Comparison of ENCODE assay signal across 32 cellular contexts in genomic region chr2:18600255-18600613, GRCh38. TPM values are rescaled to one million over a fixed set of nuclear protein-coding genes. Genes with fewer than 3 reads are reported as not detected.
DNase-seq lines count a peak whose midpoint lies in the region; ATAC-seq and TF ChIP-seq lines count a peak whose summit lies in the region.
"Had no signal": no experiment of that assay in that cellular context is flagged by ENCODE, and none has a peak within 500 bp of the region (broad histone marks: within the 10 kb centered on the region; RNA-seq: fewer than 3 reads in every experiment).

No MANE protein-coding gene starts in this region.

- H4K20me1 ChIP-seq in GM23248 (ENCODE audit: insufficient read depth) = no peaks in the 10 kb centered on the region
- H4K20me1 ChIP-seq in MM.1S (ENCODE audit: insufficient read depth, low read length) = no peaks in the 10 kb centered on the region
- no peaks in the 10 kb centered on the region for H4K20me1 ChIP-seq in osteoblast (ENCODE audit: insufficient read depth, low read length)

- H3K36me3 Mint-ChIP-seq in MCF 10A (ENCODE audit: insufficient read depth, unreplicated experiment) = no peaks in the 10 kb centered on the region
- H3K36me3 Mint-ChIP-seq in HFFc6 (ENCODE audit: low read depth) = no peaks in the 10 kb centered on the region

- POLR2A ChIA-PET in MCF 10A (lab: Yijun Ruan, JAX) = no interaction called here

- H3K4me3 ChIP-seq in GM23248 (no peak overlapping the region), MM.1S (ENCODE audit: low read length) (no peak overlapping the region), osteoblast (ENCODE audit: insufficient read depth, low read length) (no peak overlapping the region)
- H3K4me3 ChIP-seq: esophagus muscularis mucosa, left lung, Peyer's patch, right atrium auricular region, testis had no signal

- DNase-seq in GM23248 (no peak), MM.1S (peak; percentile 39), osteoblast (ENCODE audit: insufficient read length, low spot score, missing footprints) (no peak), MCF 10A (ENCODE audit: unreplicated experiment) (no peak), HFFc6 (no peak), A172 (ENCODE audit: low spot score) (no peak), putamen (ENCODE audit: low spot score) (no peak)
- DNase-seq: activated CD4-positive, alpha-beta T cell treated with anti-CD3 and anti-CD28 coated beads for 4 hours; amygdala; CD4-positive, alpha-beta T cell; DMS 273 treated with DMSO at 0.1 percent for 48 hours; head of caudate nucleus; left lung; NCI-H1436; NCI-H2081 treated with DMSO at 0.1 percent for 48 hours; NCI-H2227 treated with DMSO at 0.1 percent for 48 hours; NCI-H69; Peyer's patch; SIG-M5; small intestine; stimulated activated naive CD8-positive, alpha-beta T cell treated with anti-CD3 and anti-CD28 coated beads, Interleukin-15, Interleukin-2, amounts not matched to agents 100 U/mL and 50 U/mL, for 24 hours; testis; WERI-Rb-1 had no signal

- H3K36me3 ChIP-seq in GM23248 (ENCODE audit: low read depth) (no peaks in the 10 kb centered on the region), MM.1S (replicated peaks; ENCODE audit: insufficient read depth, low read length) (no peaks in the 10 kb centered on the region), osteoblast (ENCODE audit: insufficient read depth, low read length) (no peaks in the 10 kb centered on the region)
- H3K36me3 ChIP-seq: esophagus muscularis mucosa, left lung, Peyer's patch, right atrium auricular region, WERI-Rb-1 had no signal

- H3K9me2 ChIP-seq in GM23248 (ENCODE audit: insufficient read depth) (no peaks in the 10 kb centered on the region), MM.1S (replicated peaks; ENCODE audit: insufficient read depth, low read length) (no peaks in the 10 kb centered on the region)

- intact Hi-C loops in MCF 10A (cut with micrococcal nuclease) = no loop called here

- no TSS peak for BruUV-seq in MCF 10A (replicated peaks; lab: Mats Ljungman, UMichigan)

- H3K27ac ChIP-seq in GM23248 = no peak overlapping the region
- peak overlapping the region; percentile 28; the same call in 1 of the 2 replicates for H3K27ac ChIP-seq in MM.1S (ENCODE audit: low read length)
- H3K27ac ChIP-seq in osteoblast (ENCODE audit: low read depth, low read length) = peak overlapping the region; percentile 77
- H3K27ac ChIP-seq: HL-60, KMS-11, left lung, Peyer's patch, testis, WERI-Rb-1 had no signal

- 50 to 100% methylated on average over 1 to 2 of the region's 2 CpGs for WGBS in GM23248 (ENCODE audit: low coverage in 1 of 2, low lambda C conversion rate in 2 of 2, missing lambda C conversion rate in 2 of 2), 2 experiments

- no peaks in the 10 kb centered on the region for H3K9me3 Mint-ChIP-seq in MCF 10A (ENCODE audit: unreplicated experiment)
- H3K9me3 Mint-ChIP-seq in HFFc6 = no peaks in the 10 kb centered on the region
- H3K9me3 Mint-ChIP-seq: activated naive CD4-positive, alpha-beta T cell treated with anti-CD3 and anti-CD28 coated beads, Interleukin-2, amount 50 U/mL, for 24 hours; CD4-positive, alpha-beta T cell had no signal

- in situ Hi-C loops in GM23248 (cut with MboI) = no loop called here

- H3K27ac Mint-ChIP-seq in MCF 10A (ENCODE audit: low read depth, unreplicated experiment) (no peak overlapping the region), HFFc6 (no peak overlapping the region)
- H3K27ac Mint-ChIP-seq: activated naive CD4-positive, alpha-beta T cell treated with anti-CD3 and anti-CD28 coated beads, Interleukin-2, amount 50 U/mL, for 24 hours; CD4-positive, alpha-beta T cell had no signal

- H3F3A ChIP-seq in GM23248 (ENCODE audit: insufficient read depth) (peaks cover 37% of the 10 kb centered on the region), MM.1S (ENCODE audit: insufficient read depth, low read length) (no peaks in the 10 kb centered on the region)

- H3K27me3 ChIP-seq in GM23248 (replicated peaks; ENCODE audit: insufficient read depth) (no peaks in the 10 kb centered on the region), MM.1S (replicated peaks; ENCODE audit: insufficient read depth, low read length) (no peaks in the 10 kb centered on the region), osteoblast (ENCODE audit: insufficient read depth, low read length) (no peaks in the 10 kb centered on the region)
- H3K27me3 ChIP-seq: esophagus muscularis mucosa, left lung, Peyer's patch, right atrium auricular region, testis had no signal

- H3K4me2 ChIP-seq in GM23248 (ENCODE audit: unreplicated experiment) (peak overlapping the region; percentile 40), MM.1S (ENCODE audit: low read depth, low read length) (no peak overlapping the region), osteoblast (ENCODE audit: insufficient read depth, low read length) (no peak overlapping the region)
- H3K4me2 ChIP-seq: KMS-11 had no signal

- H3K4me1 Mint-ChIP-seq in MCF 10A (ENCODE audit: insufficient read depth, unreplicated experiment) (no peaks in the 10 kb centered on the region), HFFc6 (ENCODE audit: low read depth) (no peaks in the 10 kb centered on the region)

- no peak overlapping the region for H3K4me3 Mint-ChIP-seq in MCF 10A (ENCODE audit: unreplicated experiment)
- H3K4me3 Mint-ChIP-seq in HFFc6 = no peak overlapping the region
- H3K4me3 Mint-ChIP-seq: activated naive CD4-positive, alpha-beta T cell treated with anti-CD3 and anti-CD28 coated beads, Interleukin-2, amount 50 U/mL, for 24 hours; CD4-positive, alpha-beta T cell had no signal

- CTCF ChIA-PET in MCF 10A (lab: Yijun Ruan, JAX) = interaction anchor here (0.5 kb wide), 1 partner anchor 1128 kb away, joined by 3 read pairs; no protein-coding TSS in a partner anchor

- peaks cover 23% of the 10 kb centered on the region for H3K4me1 ChIP-seq in GM23248 (ENCODE audit: insufficient read depth)
- peaks cover 19% of the 10 kb centered on the region for H3K4me1 ChIP-seq in MM.1S (ENCODE audit: low read length)
- peaks cover 25% of the 10 kb centered on the region for H3K4me1 ChIP-seq in osteoblast (ENCODE audit: insufficient read depth, low read length)
- H3K4me1 ChIP-seq: left lung, Peyer's patch had no signal

- no peak overlapping the region for H3K9ac ChIP-seq in GM23248
- H3K9ac ChIP-seq in MM.1S (ENCODE audit: low read length) = no peak overlapping the region
- H3K9ac ChIP-seq: KMS-11 had no signal

- ATAC-seq in GM18867 (IDR thresholded peaks at IDR 0.05; ENCODE audit: unreplicated experiment) = peak; percentile 47
- ATAC-seq: left lung; stimulated activated naive CD8-positive, alpha-beta T cell treated with anti-CD3 and anti-CD28 coated beads, Interleukin-15, Interleukin-2, amounts not matched to agents 100 U/mL and 50 U/mL, for 24 hours had no signal

- no peak for TF ChIP-seq CTCF in MM.1S (IDR thresholded peaks at IDR 0.05; ENCODE audit: low read length)
- TF ChIP-seq CTCF in osteoblast (IDR thresholded peaks at IDR 0.05; ENCODE audit: extremely low read depth, low read depth, low read length) = no peak
- TF ChIP-seq CTCF in MCF 10A (IDR thresholded peaks at IDR 0.05; ENCODE audit: unreplicated experiment) = no peak
- no peak for TF ChIP-seq CTCF in HFFc6 (IDR thresholded peaks at IDR 0.05)

- no peaks in the 10 kb centered on the region for H3K79me2 ChIP-seq in GM23248 (ENCODE audit: insufficient read depth)
- H3K79me2 ChIP-seq in MM.1S (ENCODE audit: low read length) = no peaks in the 10 kb centered on the region
- no peaks in the 10 kb centered on the region for H3K79me2 ChIP-seq in osteoblast (ENCODE audit: insufficient read depth, low read length)

- H2AFZ ChIP-seq in GM23248 (no peak overlapping the region), MM.1S (ENCODE audit: low read length) (no peak overlapping the region), osteoblast (ENCODE audit: low read length) (peak overlapping the region; percentile 20)

- no peaks in the 10 kb centered on the region for H3K27me3 Mint-ChIP-seq in MCF 10A (ENCODE audit: insufficient read depth, unreplicated experiment)
- H3K27me3 Mint-ChIP-seq in HFFc6 (ENCODE audit: insufficient read depth) = no peaks in the 10 kb centered on the region
- H3K27me3 Mint-ChIP-seq: activated naive CD4-positive, alpha-beta T cell treated with anti-CD3 and anti-CD28 coated beads, Interleukin-2, amount 50 U/mL, for 24 hours; CD4-positive, alpha-beta T cell had no signal

- H3K9me3 ChIP-seq in GM23248 (ENCODE audit: low read depth) = no peaks in the 10 kb centered on the region
- H3K9me3 ChIP-seq in MM.1S (replicated peaks; ENCODE audit: insufficient read depth, low read length) = no peaks in the 10 kb centered on the region
- H3K9me3 ChIP-seq in osteoblast (ENCODE audit: low read depth, low read length) = no peaks in the 10 kb centered on the region
- H3K9me3 ChIP-seq: esophagus muscularis mucosa, left lung, Peyer's patch, right atrium auricular region, testis had no signal

RNA-seq across cellular contexts. Expression of gene NT5C1B, which starts 10.9 kb away (rescaled TPM):
- not detected in 2 replicates for total RNA-seq in GM23248 (2014; rRNA removed; shearing (Covaris generic))
- polyA plus RNA-seq in GM23248 (2016; fragmentation: Nextera tagmentation; extraction: Ambion mirVana) = 0.88 and 1.4 TPM in 2 replicates
- total RNA-seq in osteoblast (not detected in 2 replicates), MCF 10A (2022) (not detected in 2 replicates)
- not detected for total RNA-seq in HFFc6 (2021; fragmentation: NEBNext Ultra II Directional; extraction: Animal tissue kit (Norgen Biotek cat#: 25700))
- not detected in 2 replicates for total RNA-seq in A172 (2014; rRNA removed; shearing (Covaris generic))
- total RNA-seq: CD4-positive, alpha-beta T cell; dermis microvascular lymphatic vessel endothelial cell; H4; left lung; Peyer's patch; right atrium auricular region; urinary bladder had no signal
- polyA plus RNA-seq: small intestine had no signal

RNA-seq across cellular contexts. Expression of gene RDH14, which starts 39.8 kb away (rescaled TPM):
- 25.2 and 29.8 TPM in 2 replicates for total RNA-seq in GM23248 (2014; rRNA removed; shearing (Covaris generic))
- polyA plus RNA-seq in GM23248 (2016; fragmentation: Nextera tagmentation; extraction: Ambion mirVana) = 31.3 and 32.5 TPM in 2 replicates
- 23.5 and 27.4 TPM in 2 replicates for total RNA-seq in osteoblast
- total RNA-seq in MCF 10A (2022) = 14.5 and 19.2 TPM in 2 replicates
- total RNA-seq in HFFc6 (2021; fragmentation: NEBNext Ultra II Directional; extraction: Animal tissue kit (Norgen Biotek cat#: 25700)) = 10 to 100 TPM; 15.0 to 21.6 (median 17.7) TPM
- total RNA-seq in A172 (2014; rRNA removed; shearing (Covaris generic)) = 41.4 and 41.5 TPM in 2 replicates
